Comparison of ENCODE assay signal across 16 cellular contexts in genomic region chr5:21774791-21775190, GRCh38.
DNase-seq lines count a peak whose midpoint lies in the region; ATAC-seq and TF ChIP-seq lines count a peak whose summit lies in the region.
"Had no signal": no experiment of that assay in that cellular context is flagged by ENCODE, and none has a peak within 500 bp of the region (broad histone marks: within the 10 kb centered on the region; RNA-seq: fewer than 3 reads in every experiment).

No MANE protein-coding gene starts in this region.

- H3K79me2 ChIP-seq in PC-3 (ENCODE audit: low read length): no peaks in the 10 kb centered on the region

- peak overlapping the region; percentile 47 for H3K4me2 ChIP-seq in PC-3 (ENCODE audit: low read length)

- no peak for TF ChIP-seq CTCF in PC-3 (conservative IDR thresholded peaks at IDR 0.05; ENCODE audit: low read depth, low read length)

- intact Hi-C loops in PC-3 (cut with micrococcal nuclease): no loop called here

- H3K27ac ChIP-seq in PC-3 (ENCODE audit: low read length) (peak overlapping the region; percentile 73), epithelial cell of prostate (peak overlapping the region; percentile 50)
- H3K27ac ChIP-seq: SJCRH30, thyroid gland had no signal

- H3K9ac ChIP-seq in PC-3 (ENCODE audit: low read length): 0 out of 2 replicates have a peak overlapping the region, but pooled peaks have one; percentile 7

- no TSS peak for BruUV-seq in PC-3 (replicated peaks; lab: Mats Ljungman, UMichigan)

- CTCF ChIA-PET in PC-3 (lab: Charles Lee): no interaction called here

- DNase-seq in HT-29 (ENCODE audit: low spot score) (peak; percentile 16), PC-3 (peak; percentile 100), epithelial cell of prostate (ENCODE audit: low read depth, low spot score) (peak; percentile 94), superior temporal gyrus (ENCODE audit: extremely low spot score) (peak; percentile 31)
- DNase-seq: activated CD4-positive, alpha-beta T cell treated with anti-CD3 and anti-CD28 coated beads, Interleukin-2, amount 50 U/mL, for 4 hours; GDM1; KBM-7; mesendoderm; NCI-H1436 treated with DMSO at 0.1 percent for 48 hours; NCI-H748 treated with DMSO at 0.1 percent for 48 hours; stimulated activated CD4-positive, alpha-beta T cell treated with anti-CD3 and anti-CD28 coated beads, Interleukin-1b, Interleukin-23, amount 100 ng/mL, for 48 hours; thyroid gland had no signal

- H3K9me2 ChIP-seq in PC-3 (replicated peaks; ENCODE audit: low read length): no peaks in the 10 kb centered on the region

- no peak overlapping the region for H2AFZ ChIP-seq in PC-3 (ENCODE audit: low read length)

- H3K4me1 ChIP-seq in PC-3 (ENCODE audit: insufficient read depth, low read length): peaks cover 18% of the 10 kb centered on the region
- H3K4me1 ChIP-seq: SJCRH30, thyroid gland had no signal

- no peak overlapping the region for H3K4me3 ChIP-seq in PC-3 (ENCODE audit: low read length)
- H3K4me3 ChIP-seq: SJCRH30, thyroid gland had no signal

- no peaks in the 10 kb centered on the region for H4K20me1 ChIP-seq in PC-3 (ENCODE audit: low read length)

- H3K36me3 ChIP-seq in PC-3 (ENCODE audit: low read depth, low read length): no peaks in the 10 kb centered on the region
- H3K36me3 ChIP-seq: SJCRH30, thyroid gland had no signal

- no peaks in the 10 kb centered on the region for H3K27me3 ChIP-seq in PC-3 (ENCODE audit: low read length)
- H3K27me3 ChIP-seq: SJCRH30, thyroid gland had no signal

- POLR2A ChIA-PET in PC-3 (lab: Charles Lee; ENCODE audit: unreplicated experiment): interaction anchor here (0.6 kb wide), 1 partner anchor 379 kb away, joined by 6 read pairs; no protein-coding TSS in a partner anchor

- H3K9me3 ChIP-seq in PC-3 (ENCODE audit: low read length): no peaks in the 10 kb centered on the region
- H3K9me3 ChIP-seq: SJCRH30 had no signal

- peak; percentile 97 for ATAC-seq in PC-3
- no peak for ATAC-seq in HG03520 (IDR thresholded peaks at IDR 0.05; ENCODE audit: unreplicated experiment)
- ATAC-seq in GM18511 (IDR thresholded peaks at IDR 0.05; ENCODE audit: unreplicated experiment): no peak
- no peak for ATAC-seq in GM21447 (IDR thresholded peaks at IDR 0.05; ENCODE audit: unreplicated experiment)

- H3F3A ChIP-seq in PC-3 (ENCODE audit: low read length, unreplicated experiment): peaks cover 8% of the 10 kb centered on the region

Comparison
In these comparisons a context has a peak if more than half of its experiments do, and no peak if none do; other contexts are left out.
1. DNase-seq: peak in every context shown above with its lines; median percentile 100 in PC-3; 94 in epithelial cell of prostate; 31 in superior temporal gyrus; 16 in HT-29.